In the genomic region with DNA sequence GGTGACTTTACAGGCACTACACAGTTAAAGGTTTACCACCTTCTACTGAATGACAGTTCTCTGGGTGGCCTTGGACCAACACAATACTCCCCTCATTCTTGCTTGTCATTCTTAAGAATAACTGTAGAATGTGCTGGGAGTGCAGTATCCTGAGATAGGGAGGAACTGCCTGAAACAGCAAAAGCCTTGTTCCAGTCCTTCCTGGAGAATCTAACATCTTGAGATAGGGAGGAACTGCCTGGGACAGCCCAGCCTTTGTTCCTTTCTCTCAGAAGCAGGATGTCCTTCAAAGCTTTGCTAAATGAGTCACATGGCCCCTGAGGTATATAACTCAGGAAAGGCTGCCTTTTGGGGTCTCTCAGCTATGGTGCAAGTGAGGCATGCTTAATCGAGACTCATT, we compare ENCODE assay signal across 35 cellular contexts.
"Had no signal": no experiment of that assay in that cellular context is flagged by ENCODE, and none has a peak within 500 bp of the region (broad histone marks: within the 10 kb centered on the region; RNA-seq: fewer than 3 reads in every experiment).

No MANE protein-coding gene starts in this region.

- H3K4me3 ChIP-seq: adrenal gland, body of pancreas, dorsolateral prefrontal cortex, esophagus squamous epithelium had no signal

- H3K27ac ChIP-seq: adrenal gland, body of pancreas, dorsolateral prefrontal cortex, epithelial cell of prostate, esophagus squamous epithelium had no signal

- H3K27me3 ChIP-seq: body of pancreas, esophagus squamous epithelium had no signal

- H3K27me3 Mint-ChIP-seq: activated CD4-positive, alpha-beta memory T cell treated with anti-CD3 and anti-CD28 coated beads for 36 hours; activated CD4-positive, alpha-beta T cell treated with anti-CD3 and anti-CD28 coated beads for 36 hours; activated naive CD4-positive, alpha-beta T cell treated with anti-CD3 and anti-CD28 coated beads, Interleukin-2, amount 50 U/mL, for 24 hours; activated naive CD8-positive, alpha-beta T cell treated with anti-CD3 and anti-CD28 coated beads for 36 hours; activated naive CD8-positive, alpha-beta T cell treated with anti-CD3 and anti-CD28 coated beads, Interleukin-2, amount 50 U/mL, for 24 hours; T-helper 17 cell had no signal

- H3K9me3 Mint-ChIP-seq: activated CD4-positive, alpha-beta memory T cell treated with anti-CD3 and anti-CD28 coated beads for 36 hours; activated CD4-positive, alpha-beta T cell treated with anti-CD3 and anti-CD28 coated beads, Interleukin-2, amount 10 ng/mL, durations not matched to agents 24 days and 14 days; activated naive CD4-positive, alpha-beta T cell treated with anti-CD3 and anti-CD28 coated beads for 36 hours; activated naive CD4-positive, alpha-beta T cell treated with anti-CD3 and anti-CD28 coated beads, Interleukin-2, amount 50 U/mL, for 24 hours; activated naive CD8-positive, alpha-beta T cell treated with anti-CD3 and anti-CD28 coated beads for 36 hours; activated naive CD8-positive, alpha-beta T cell treated with anti-CD3 and anti-CD28 coated beads, Interleukin-2, amount 50 U/mL, for 24 hours; activated T-helper 1 cell treated with anti-CD3 and anti-CD28 coated beads, Interleukin-12 subunit alpha, Interleukin-12 subunit beta, Interleukin-2, Interleukin-4 antibody, amounts not matched to agents 30 ng/mL and 10 ng/mL and 1 ng/mL, durations not matched to agents 14 hours and 24 hours and 36 hours; activated T-helper 2 cell treated with anti-CD3 and anti-CD28 coated beads, Interferon-gamma antibody, Interleukin-2, Interleukin-4, amounts not matched to agents 10 μg/mL and 5 μg/mL and 100 μg/mL, durations not matched to agents 14 hours and 24 hours and 36 hours; endodermal cell; T-helper 2 cell treated with Interferon-gamma antibody and Interleukin-4, amounts not matched to agents 5 μg/mL and 100 μg/mL, for 36 hours had no signal

- H3K36me3 Mint-ChIP-seq: activated CD4-positive, alpha-beta memory T cell treated with anti-CD3 and anti-CD28 coated beads for 36 hours; activated CD8-positive, alpha-beta memory T cell treated with anti-CD3 and anti-CD28 coated beads, Interleukin-2, amount 10 ng/mL, durations not matched to agents 7 days and 5 days; activated naive CD4-positive, alpha-beta T cell treated with anti-CD3 and anti-CD28 coated beads, Interleukin-2, amount 50 U/mL, for 24 hours; activated naive CD8-positive, alpha-beta T cell treated with anti-CD3 and anti-CD28 coated beads for 36 hours had no signal

- H3K27ac Mint-ChIP-seq: activated CD4-positive, alpha-beta memory T cell treated with anti-CD3 and anti-CD28 coated beads for 36 hours; activated CD4-positive, alpha-beta T cell treated with anti-CD3 and anti-CD28 coated beads for 36 hours; activated CD4-positive, alpha-beta T cell treated with anti-CD3 and anti-CD28 coated beads, Interleukin-2, amount 10 ng/mL, durations not matched to agents 24 days and 14 days; activated CD8-positive, alpha-beta memory T cell treated with anti-CD3 and anti-CD28 coated beads, Interleukin-2, amount 10 ng/mL, durations not matched to agents 7 days and 5 days; activated CD8-positive, alpha-beta T cell treated with anti-CD3 and anti-CD28 coated beads, Interleukin-2, amount 10 ng/mL, durations not matched to agents 7 days and 5 days; activated naive CD4-positive, alpha-beta T cell treated with anti-CD3 and anti-CD28 coated beads for 36 hours; activated naive CD4-positive, alpha-beta T cell treated with anti-CD3 and anti-CD28 coated beads, Interleukin-2, amount 50 U/mL, for 24 hours; activated naive CD8-positive, alpha-beta T cell treated with anti-CD3 and anti-CD28 coated beads for 36 hours; activated naive CD8-positive, alpha-beta T cell treated with anti-CD3 and anti-CD28 coated beads, Interleukin-2, amount 50 U/mL, for 24 hours; activated T-helper 1 cell treated with anti-CD3 and anti-CD28 coated beads, Interleukin-12 subunit alpha, Interleukin-12 subunit beta, Interleukin-2, Interleukin-4 antibody, amounts not matched to agents 30 ng/mL and 10 ng/mL and 1 ng/mL, durations not matched to agents 14 hours and 24 hours and 36 hours; activated T-helper 2 cell treated with anti-CD3 and anti-CD28 coated beads, Interferon-gamma antibody, Interleukin-2, Interleukin-4, amounts not matched to agents 10 μg/mL and 5 μg/mL and 100 μg/mL, durations not matched to agents 14 hours and 24 hours and 36 hours; endodermal cell; T-helper 17 cell; T-helper 2 cell treated with Interferon-gamma antibody and Interleukin-4, amounts not matched to agents 5 μg/mL and 100 μg/mL, for 36 hours had no signal

- H3K36me3 ChIP-seq: adrenal gland, esophagus squamous epithelium had no signal

- H3K9me3 ChIP-seq: adrenal gland, body of pancreas, esophagus squamous epithelium had no signal

- FAIRE-seq: colon, frontal cortex had no signal

- DNase-seq: activated CD4-positive, alpha-beta memory T cell treated with anti-CD3 and anti-CD28 coated beads for 36 hours; activated CD4-positive, alpha-beta T cell treated with anti-CD3 and anti-CD28 coated beads for 36 hours; activated CD4-positive, alpha-beta T cell treated with anti-CD3 and anti-CD28 coated beads, Interleukin-2, amount 10 ng/mL, durations not matched to agents 24 days and 14 days; activated CD4-positive, CD25-positive, alpha-beta regulatory T cell; activated CD4-positive, CD25-positive, alpha-beta regulatory T cell treated with anti-CD3 and anti-CD28 coated beads, Interleukin-2, amount 50 U/mL, for 72 hours; activated CD8-positive, alpha-beta memory T cell treated with anti-CD3 and anti-CD28 coated beads, Interleukin-2, amount 10 ng/mL, durations not matched to agents 7 days and 5 days; activated CD8-positive, alpha-beta memory T cell treated with anti-CD3 and anti-CD28 coated beads, Interleukin-2, amount 50 U/mL, for 4 hours; activated CD8-positive, alpha-beta T cell treated with anti-CD3 and anti-CD28 coated beads, Interleukin-2, amount 10 ng/mL, durations not matched to agents 7 days and 5 days; activated effector memory CD4-positive, alpha-beta T cell treated with anti-CD3 and anti-CD28 coated beads, Interleukin-2, amount 50 U/mL, for 16 hours; activated naive CD4-positive, alpha-beta T cell treated with anti-CD3 and anti-CD28 coated beads for 36 hours; activated naive CD8-positive, alpha-beta T cell treated with anti-CD3 and anti-CD28 coated beads for 36 hours; activated naive CD8-positive, alpha-beta T cell treated with anti-CD3 and anti-CD28 coated beads, Interleukin-2, amount 50 U/mL, for 24 hours; activated T-cell treated with anti-CD3 and anti-CD28 coated beads, Interleukin-2, amount 50 U/mL, for 1 hour; activated T-cell treated with anti-CD3 and anti-CD28 coated beads, Interleukin-2, amount 50 U/mL, for 48 hours; adrenal gland; amygdala; aorta; body of pancreas; caudate nucleus; cortex of kidney; dorsolateral prefrontal cortex; effector memory CD4-positive, alpha-beta T cell; endodermal cell; esophagus squamous epithelium; head of caudate nucleus; hippocampal formation; T-helper 17 cell; T1000 had no signal

- H3K4me3 Mint-ChIP-seq: activated CD4-positive, alpha-beta memory T cell treated with anti-CD3 and anti-CD28 coated beads for 36 hours; activated CD4-positive, alpha-beta T cell treated with anti-CD3 and anti-CD28 coated beads for 36 hours; activated CD4-positive, alpha-beta T cell treated with anti-CD3 and anti-CD28 coated beads, Interleukin-2, amount 10 ng/mL, durations not matched to agents 24 days and 14 days; activated CD8-positive, alpha-beta memory T cell treated with anti-CD3 and anti-CD28 coated beads, Interleukin-2, amount 10 ng/mL, durations not matched to agents 7 days and 5 days; activated CD8-positive, alpha-beta T cell treated with anti-CD3 and anti-CD28 coated beads, Interleukin-2, amount 10 ng/mL, durations not matched to agents 7 days and 5 days; activated naive CD4-positive, alpha-beta T cell treated with anti-CD3 and anti-CD28 coated beads for 36 hours; activated naive CD4-positive, alpha-beta T cell treated with anti-CD3 and anti-CD28 coated beads, Interleukin-2, amount 50 U/mL, for 24 hours; activated naive CD8-positive, alpha-beta T cell treated with anti-CD3 and anti-CD28 coated beads for 36 hours; activated naive CD8-positive, alpha-beta T cell treated with anti-CD3 and anti-CD28 coated beads, Interleukin-2, amount 50 U/mL, for 24 hours; activated T-helper 1 cell treated with anti-CD3 and anti-CD28 coated beads, Interleukin-12 subunit alpha, Interleukin-12 subunit beta, Interleukin-2, Interleukin-4 antibody, amounts not matched to agents 30 ng/mL and 10 ng/mL and 1 ng/mL, durations not matched to agents 14 hours and 24 hours and 36 hours; endodermal cell; T-helper 17 cell; T-helper 2 cell treated with Interferon-gamma antibody and Interleukin-4, amounts not matched to agents 5 μg/mL and 100 μg/mL, for 36 hours had no signal

- ATAC-seq: activated CD4-positive, alpha-beta T cell treated with anti-CD3 and anti-CD28 coated beads for 36 hours; activated CD8-positive, alpha-beta memory T cell treated with anti-CD3 and anti-CD28 coated beads, Interleukin-2, amount 10 ng/mL, durations not matched to agents 7 days and 5 days; activated CD8-positive, alpha-beta T cell treated with anti-CD3 and anti-CD28 coated beads, Interleukin-2, amount 10 ng/mL, durations not matched to agents 7 days and 5 days; activated naive CD8-positive, alpha-beta T cell treated with anti-CD3 and anti-CD28 coated beads, Interleukin-2, amount 50 U/mL, for 24 hours; body of pancreas; T-helper 17 cell had no signal

- H3K4me1 ChIP-seq: adrenal gland, body of pancreas, esophagus squamous epithelium had no signal

- H3K4me1 Mint-ChIP-seq: activated CD4-positive, alpha-beta T cell treated with anti-CD3 and anti-CD28 coated beads for 36 hours; activated CD4-positive, alpha-beta T cell treated with anti-CD3 and anti-CD28 coated beads, Interleukin-2, amount 10 ng/mL, durations not matched to agents 24 days and 14 days; activated CD8-positive, alpha-beta memory T cell treated with anti-CD3 and anti-CD28 coated beads, Interleukin-2, amount 10 ng/mL, durations not matched to agents 7 days and 5 days; activated naive CD4-positive, alpha-beta T cell treated with anti-CD3 and anti-CD28 coated beads, Interleukin-2, amount 50 U/mL, for 24 hours; activated naive CD8-positive, alpha-beta T cell treated with anti-CD3 and anti-CD28 coated beads for 36 hours; activated naive CD8-positive, alpha-beta T cell treated with anti-CD3 and anti-CD28 coated beads, Interleukin-2, amount 50 U/mL, for 24 hours; T-helper 17 cell had no signal
